13 cellular contexts compared by ENCODE assay signal in genomic region chr9:4062966-4063365, GRCh38.
"Had no signal": no experiment of that assay in that cellular context is flagged by ENCODE, and none has a peak within 500 bp of the region (broad histone marks: within the 10 kb centered on the region; RNA-seq: fewer than 3 reads in every experiment).

No MANE protein-coding gene starts in this region.

- H2AFZ ChIP-seq: parathyroid adenoma had no signal

- H3K27me3 ChIP-seq: stomach had no signal

- ATAC-seq: activated CD8-positive, alpha-beta T cell treated with anti-CD3 and anti-CD28 coated beads, Interleukin-2, amount 10 ng/mL, durations not matched to agents 7 days and 5 days; esophagus mucosa; WTC11 had no signal

- H3K27ac Mint-ChIP-seq: activated CD8-positive, alpha-beta T cell treated with anti-CD3 and anti-CD28 coated beads, Interleukin-2, amount 10 ng/mL, durations not matched to agents 7 days and 5 days; activated T-helper 1 cell treated with anti-CD3 and anti-CD28 coated beads, Interleukin-12 subunit alpha, Interleukin-12 subunit beta, Interleukin-2, Interleukin-4 antibody, amounts not matched to agents 30 ng/mL and 10 ng/mL and 1 ng/mL, durations not matched to agents 14 hours and 24 hours and 36 hours; T-helper 1 cell treated with Interleukin-12 subunit alpha and Interleukin-12 subunit beta and Interleukin-4 antibody, amounts not matched to agents 30 μg/mL and 1 μg/mL, for 36 hours; WTC11 had no signal

- H3K9ac ChIP-seq: parathyroid adenoma had no signal

- H3K4me1 Mint-ChIP-seq: WTC11 had no signal

- H3K36me3 ChIP-seq: stomach had no signal

- H3K4me1 ChIP-seq: parathyroid adenoma, stomach had no signal

- H3K79me2 ChIP-seq: parathyroid adenoma had no signal

- H3K27ac ChIP-seq: parathyroid adenoma, stomach had no signal

- DNase-seq: activated CD4-positive, alpha-beta T cell treated with anti-CD3 and anti-CD28 coated beads for 48 hours; activated CD8-positive, alpha-beta T cell treated with anti-CD3 and anti-CD28 coated beads, Interleukin-2, amount 10 ng/mL, durations not matched to agents 7 days and 5 days; activated naive CD4-positive, alpha-beta T cell; hippocampal formation; kidney glomerular epithelial cell; midbrain; small intestine; stomach had no signal

- H3K4me3 ChIP-seq: stomach had no signal

- H3K4me3 Mint-ChIP-seq: activated CD8-positive, alpha-beta T cell treated with anti-CD3 and anti-CD28 coated beads, Interleukin-2, amount 10 ng/mL, durations not matched to agents 7 days and 5 days; activated T-helper 1 cell treated with anti-CD3 and anti-CD28 coated beads, Interleukin-12 subunit alpha, Interleukin-12 subunit beta, Interleukin-2, Interleukin-4 antibody, amounts not matched to agents 30 ng/mL and 10 ng/mL and 1 ng/mL, durations not matched to agents 14 hours and 24 hours and 36 hours; T-helper 1 cell treated with Interleukin-12 subunit alpha and Interleukin-12 subunit beta and Interleukin-4 antibody, amounts not matched to agents 30 μg/mL and 1 μg/mL, for 36 hours; WTC11 had no signal
